10 cellular contexts compared by ENCODE assay signal in the genomic region with DNA sequence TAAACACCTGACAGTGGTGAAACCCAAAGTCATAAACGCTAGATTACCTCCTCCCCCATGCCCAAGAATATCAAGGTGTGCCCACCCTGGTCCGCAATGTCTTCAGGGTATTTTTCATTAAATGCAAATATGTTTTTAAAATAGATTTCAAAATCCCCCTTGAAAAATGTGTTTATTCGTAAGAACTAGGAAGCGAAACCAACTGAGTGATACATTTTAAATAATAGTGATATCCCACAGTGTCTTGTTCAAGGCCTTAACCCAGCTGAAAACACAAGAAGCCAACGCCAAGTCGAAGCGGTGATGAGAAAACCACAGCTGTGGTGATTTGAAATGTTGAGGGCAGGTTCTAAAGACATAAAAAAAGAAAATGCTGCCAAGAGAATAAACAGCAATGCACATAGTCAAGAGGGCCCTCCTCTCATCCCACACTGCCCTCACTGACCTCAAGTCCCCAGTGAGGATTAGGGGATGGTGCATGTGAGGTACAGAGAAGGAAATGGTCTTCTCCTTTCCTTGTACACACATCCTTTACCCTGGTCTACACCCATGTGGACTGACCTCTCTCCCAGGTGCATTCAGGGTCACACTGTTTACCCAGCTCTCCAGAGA. TPM values are rescaled to one million over a fixed set of nuclear protein-coding genes. Genes with fewer than 3 reads are reported as not detected.
DNase-seq lines count a peak whose midpoint lies in the region; ATAC-seq lines count a peak whose summit lies in the region.
"Had no signal": no experiment of that assay in that cellular context is flagged by ENCODE, and none has a peak within 500 bp of the region (broad histone marks: within the 10 kb centered on the region; RNA-seq: fewer than 3 reads in every experiment).

No MANE protein-coding gene starts in this region.

- H3K36me3 Mint-ChIP-seq in naive thymus-derived CD8-positive, alpha-beta T cell = no peaks in the 10 kb centered on the region
- H3K36me3 Mint-ChIP-seq in activated CD4-positive, alpha-beta T cell treated with anti-CD3 and anti-CD28 coated beads, Interleukin-2, amount 10 ng/mL, durations not matched to agents 24 days and 14 days (ENCODE audit: low read depth) = no peaks in the 10 kb centered on the region

- peaks cover 0 to 4% (median 0%) of the 10 kb centered on the region in 9 donors for H3K9me3 Mint-ChIP-seq in naive thymus-derived CD8-positive, alpha-beta T cell
- H3K9me3 Mint-ChIP-seq in activated CD4-positive, alpha-beta T cell treated with anti-CD3 and anti-CD28 coated beads, Interleukin-2, amount 10 ng/mL, durations not matched to agents 24 days and 14 days = no peaks in the 10 kb centered on the region
- H3K9me3 Mint-ChIP-seq: activated T-helper 2 cell treated with anti-CD3 and anti-CD28 coated beads, Interferon-gamma antibody, Interleukin-2, Interleukin-4, amounts not matched to agents 10 μg/mL and 5 μg/mL and 100 μg/mL, durations not matched to agents 14 hours and 24 hours and 36 hours had no signal

- intact Hi-C loops in activated CD4-positive, alpha-beta T cell treated with anti-CD3 and anti-CD28 coated beads, Interleukin-2, amount 10 ng/mL, durations not matched to agents 24 days and 14 days (cut with micrococcal nuclease) = no loop called here

- no peak for DNase-seq in naive thymus-derived CD8-positive, alpha-beta T cell
- no peak for DNase-seq in activated CD4-positive, alpha-beta T cell treated with anti-CD3 and anti-CD28 coated beads, Interleukin-2, amount 10 ng/mL, durations not matched to agents 24 days and 14 days
- no peak for DNase-seq in activated CD4-positive, CD25-positive, alpha-beta regulatory T cell (lab: John Stamatoyannopoulos, UW)
- no peak for DNase-seq in hypothalamus (lab: John Stamatoyannopoulos, UW)
- DNase-seq: NCI-H2107 had no signal

- H3K4me1 Mint-ChIP-seq in naive thymus-derived CD8-positive, alpha-beta T cell = peaks cover 19 to 97% (median 59%) of the 10 kb centered on the region in 4 donors
- peaks cover 35% of the 10 kb centered on the region for H3K4me1 Mint-ChIP-seq in activated CD4-positive, alpha-beta T cell treated with anti-CD3 and anti-CD28 coated beads, Interleukin-2, amount 10 ng/mL, durations not matched to agents 24 days and 14 days

- peak overlapping the region in 4 of 10 donors; percentile 4 to 73 (median 18) for H3K27ac Mint-ChIP-seq in naive thymus-derived CD8-positive, alpha-beta T cell
- H3K27ac Mint-ChIP-seq in activated CD4-positive, alpha-beta T cell treated with anti-CD3 and anti-CD28 coated beads, Interleukin-2, amount 10 ng/mL, durations not matched to agents 24 days and 14 days = no peak overlapping the region
- H3K27ac Mint-ChIP-seq: activated T-helper 2 cell treated with anti-CD3 and anti-CD28 coated beads, Interferon-gamma antibody, Interleukin-2, Interleukin-4, amounts not matched to agents 10 μg/mL and 5 μg/mL and 100 μg/mL, durations not matched to agents 14 hours and 24 hours and 36 hours had no signal

- no peaks in the 10 kb centered on the region for H3K27me3 Mint-ChIP-seq in naive thymus-derived CD8-positive, alpha-beta T cell
- H3K27me3 Mint-ChIP-seq in activated CD4-positive, alpha-beta T cell treated with anti-CD3 and anti-CD28 coated beads, Interleukin-2, amount 10 ng/mL, durations not matched to agents 24 days and 14 days = no peaks in the 10 kb centered on the region

- POLR2A ChIA-PET in naive thymus-derived CD8-positive, alpha-beta T cell (lab: Charles Lee) = interaction anchor here (1.2 kb wide), 1 partner anchor 15 kb away, joined by 3 read pairs; no protein-coding TSS in a partner anchor

- H3K4me3 Mint-ChIP-seq in naive thymus-derived CD8-positive, alpha-beta T cell = peak overlapping the region in 1 of 10 donors; percentile 17
- H3K4me3 Mint-ChIP-seq in activated CD4-positive, alpha-beta T cell treated with anti-CD3 and anti-CD28 coated beads, Interleukin-2, amount 10 ng/mL, durations not matched to agents 24 days and 14 days = no peak overlapping the region

- peak; percentile 75 for ATAC-seq in GM18909 (IDR thresholded peaks at IDR 0.05; ENCODE audit: poor library complexity, unreplicated experiment)
- ATAC-seq in GM21825 (IDR thresholded peaks at IDR 0.05; ENCODE audit: unreplicated experiment) = peak; percentile 52
- peak; percentile 38 for ATAC-seq in HG03575 (IDR thresholded peaks at IDR 0.05; ENCODE audit: extremely low read depth, insufficient number of reproducible peaks, low FRiP score, unreplicated experiment)
- peak; percentile 10 to 40 for ATAC-seq in naive thymus-derived CD8-positive, alpha-beta T cell

RNA-seq across cellular contexts. Expression of a gene that starts 25.5 kb away (rescaled TPM):
- total RNA-seq in naive thymus-derived CD8-positive, alpha-beta T cell = not detected
- polyA plus RNA-seq in naive thymus-derived CD8-positive, alpha-beta T cell = not detected
- total RNA-seq in activated CD4-positive, alpha-beta T cell treated with anti-CD3 and anti-CD28 coated beads, Interleukin-2, amount 10 ng/mL, durations not matched to agents 24 days and 14 days = not detected in 2 replicates
- total RNA-seq: activated T-helper 2 cell treated with anti-CD3 and anti-CD28 coated beads, Interferon-gamma antibody, Interleukin-2, Interleukin-4, amounts not matched to agents 10 μg/mL and 5 μg/mL and 100 μg/mL, durations not matched to agents 14 hours and 24 hours and 36 hours; posterior vena cava had no signal

RNA-seq across cellular contexts. Expression of a gene that starts 49.6 kb away (rescaled TPM):
- total RNA-seq in naive thymus-derived CD8-positive, alpha-beta T cell = not detected
- not detected for polyA plus RNA-seq in naive thymus-derived CD8-positive, alpha-beta T cell
- not detected in 2 replicates for total RNA-seq in activated CD4-positive, alpha-beta T cell treated with anti-CD3 and anti-CD28 coated beads, Interleukin-2, amount 10 ng/mL, durations not matched to agents 24 days and 14 days
- total RNA-seq: activated T-helper 2 cell treated with anti-CD3 and anti-CD28 coated beads, Interferon-gamma antibody, Interleukin-2, Interleukin-4, amounts not matched to agents 10 μg/mL and 5 μg/mL and 100 μg/mL, durations not matched to agents 14 hours and 24 hours and 36 hours had no signal

Comparison
In these comparisons a context has a peak if more than half of its experiments do, and no peak if none do; other contexts are left out.
1. ATAC-seq: peak in every context shown above with its lines; median percentile 75 in GM18909; 52 in GM21825; 38 in HG03575; 25 in naive thymus-derived CD8-positive, alpha-beta T cell.